In the genomic region with DNA sequence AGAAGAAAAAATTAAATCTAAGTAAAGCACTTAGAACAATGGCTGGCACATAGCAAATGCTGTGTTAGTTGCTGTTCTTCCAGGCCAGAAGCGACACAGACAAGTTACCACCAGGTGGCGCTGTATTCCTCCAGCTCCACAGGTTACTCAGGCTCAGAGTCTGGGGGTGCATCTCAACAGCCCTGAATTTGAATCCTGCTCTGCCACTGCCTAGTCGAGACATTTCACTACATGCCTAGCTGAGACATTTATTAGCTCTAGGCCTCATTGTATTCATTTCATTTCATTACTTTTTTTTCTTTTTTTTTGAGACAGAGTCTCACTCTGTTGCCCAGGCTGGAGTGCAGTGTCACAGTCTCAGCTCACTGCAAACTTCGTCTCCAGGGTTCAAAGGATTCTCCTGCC, we compare ENCODE assay signal across 8 cellular contexts. TPM values are rescaled to one million over a fixed set of nuclear protein-coding genes. Genes with fewer than 3 reads are reported as not detected.
DNase-seq lines count a peak whose midpoint lies in the region; ATAC-seq and TF ChIP-seq lines count a peak whose summit lies in the region.

No MANE protein-coding gene starts in this region.

- no peak overlapping the region for H3K4me3 ChIP-seq in CD8-positive, alpha-beta memory T cell (ENCODE audit: low read length)
- no peak overlapping the region for H3K4me3 ChIP-seq in testis

- H3K4me3 Mint-ChIP-seq in CD8-positive, alpha-beta memory T cell = no peak overlapping the region

- no peaks in the 10 kb centered on the region for H3K36me3 Mint-ChIP-seq in CD8-positive, alpha-beta memory T cell

- ATAC-seq in GM19351 (IDR thresholded peaks at IDR 0.05; ENCODE audit: unreplicated experiment) = no peak

- peaks cover 7 to 8% of the 10 kb centered on the region in 2 donors for H3K27me3 Mint-ChIP-seq in CD8-positive, alpha-beta memory T cell

- no peaks in the 10 kb centered on the region for H3K27me3 ChIP-seq in CD8-positive, alpha-beta memory T cell (ENCODE audit: insufficient read depth, low read length, poor library complexity, severe bottlenecking)
- H3K27me3 ChIP-seq in testis = no peaks in the 10 kb centered on the region

- no peak overlapping the region for H3K27ac ChIP-seq in CD8-positive, alpha-beta memory T cell (ENCODE audit: low read depth, low read length)
- H3K27ac ChIP-seq in testis = no peak overlapping the region

- POLR2A ChIA-PET in CD8-positive, alpha-beta memory T cell (lab: Charles Lee) = no interaction called here

- no peak overlapping the region for H3K27ac Mint-ChIP-seq in CD8-positive, alpha-beta memory T cell

- intact Hi-C loops in testis (cut with DNase I; ENCODE audit: low total_unique reads) = no loop called here

- peak; percentile 66 to 81 (median 70) for DNase-seq in CD8-positive, alpha-beta memory T cell
- DNase-seq in HuH-7 (ENCODE audit: low spot score) (peak; percentile 73), RKO (ENCODE audit: low spot score) (peak; percentile 71), fibroblast of the conjunctiva (ENCODE audit: low read depth) (peak; percentile 52), nucleus accumbens (lab: John Stamatoyannopoulos, UW) (peak in 39 of 56 donors; percentile 1 to 76 (median 20)), testis (peak; percentile 92)
- peak; percentile 51 to 66 for DNase-seq in activated T-helper 1 cell treated with anti-CD3 and anti-CD28 coated beads, Interleukin-2, amount 50 U/mL, for 16 hours (ENCODE audit: low read depth in 1 of 2, low spot score in 1 of 2)

- TF ChIP-seq POLR2A in testis (IDR thresholded peaks at IDR 0.05) = no peak

- peaks cover 21 to 32% (median 26%) of the 10 kb centered on the region in 3 donors for H3K4me1 Mint-ChIP-seq in CD8-positive, alpha-beta memory T cell

- 34% methylated on average over 4 of the region's 4 CpGs for whole genome bisulfite sequencing in testis, 2 donors

- H3K9me3 Mint-ChIP-seq in CD8-positive, alpha-beta memory T cell = peaks cover 0 to 2% (median 0%) of the 10 kb centered on the region in 5 donors

- H3K4me1 ChIP-seq in CD8-positive, alpha-beta memory T cell (ENCODE audit: insufficient read depth, low read length) = peaks cover 20% of the 10 kb centered on the region
- no peaks in the 10 kb centered on the region for H3K4me1 ChIP-seq in testis

- H3K9me3 ChIP-seq in CD8-positive, alpha-beta memory T cell (ENCODE audit: low read length) = no peaks in the 10 kb centered on the region
- H3K9me3 ChIP-seq in testis = no peaks in the 10 kb centered on the region

- no peaks in the 10 kb centered on the region for H3K36me3 ChIP-seq in CD8-positive, alpha-beta memory T cell (ENCODE audit: insufficient read depth, low read length)
- H3K36me3 ChIP-seq in testis (ENCODE audit: low read depth, missing control alignments) = no peaks in the 10 kb centered on the region

- CTCF ChIA-PET in CD8-positive, alpha-beta memory T cell (lab: Charles Lee) = interaction anchor here (0.7 to 1.4 kb wide), 5 partner anchors 38 to 334 kb away, joined by 3 to 4 read pairs (median 4); no protein-coding TSS in a partner anchor

- peak; percentile 65 to 92 (median 75) for TF ChIP-seq CTCF in testis (IDR thresholded peaks at IDR 0.05)

RNA-seq across cellular contexts. Expression of a gene that starts 16.4 kb away (rescaled TPM):
- not detected for total RNA-seq in CD8-positive, alpha-beta memory T cell
- polyA plus RNA-seq in CD8-positive, alpha-beta memory T cell = not detected
- total RNA-seq in testis = under 1 TPM; 0.19 to 0.39 TPM
- not detected for polyA plus RNA-seq in testis (ENCODE audit: insufficient read depth, low read depth, low replicate concordance)

Comparison
In these comparisons a context has a peak if more than half of its experiments do, and no peak if none do; other contexts are left out.
1. DNase-seq: peak in every context shown above with its lines; median percentile 92 in testis; 73 in HuH-7; 71 in RKO; 70 in CD8-positive, alpha-beta memory T cell; 58 in activated T-helper 1 cell treated with anti-CD3 and anti-CD28 coated beads, Interleukin-2, amount 50 U/mL, for 16 hours; 52 in fibroblast of the conjunctiva; 20 in nucleus accumbens.